29 cellular contexts compared by ENCODE assay signal in genomic region chr5:148166550-148167283, GRCh38. TPM values are rescaled to one million over a fixed set of nuclear protein-coding genes. Genes with fewer than 3 reads are reported as not detected.
A peak's percentile ranks its signal among the peaks of the same experiment; 100 is the strongest.
DNase-seq lines count a peak whose midpoint lies in the region; ATAC-seq and TF ChIP-seq lines count a peak whose summit lies in the region.
"Had no signal": no experiment of that assay in that cellular context is flagged by ENCODE, and none has a peak within 500 bp of the region (broad histone marks: within the 10 kb centered on the region; RNA-seq: fewer than 3 reads in every experiment).

No MANE protein-coding gene starts in this region.

- H3K27me3 ChIP-seq in foreskin keratinocyte, result no peaks in the 10 kb centered on the region
- H3K27me3 ChIP-seq: BLaER1 had no signal

- H3K27ac ChIP-seq in VCaP (0 out of 2 replicates have a peak overlapping the region, but pooled peaks have one; percentile 8), foreskin keratinocyte (no peak overlapping the region)
- H3K27ac ChIP-seq: BLaER1 had no signal

- ATAC-seq in GM21576 (IDR thresholded peaks at IDR 0.05; ENCODE audit: unreplicated experiment) (no peak), foreskin keratinocyte (no peak)
- ATAC-seq: GM12878 had no signal

- H3K4me1 ChIP-seq in foreskin keratinocyte, result no peaks in the 10 kb centered on the region
- H3K4me1 ChIP-seq: BE2C, BLaER1 had no signal

- TF ChIP-seq CTCF in VCaP (conservative IDR thresholded peaks at IDR 0.05), result no peak
- no peak for TF ChIP-seq CTCF in fibroblast of villous mesenchyme (IDR thresholded peaks at IDR 0.05; ENCODE audit: insufficient read depth, low read depth, low read length)
- TF ChIP-seq CTCF in foreskin keratinocyte (conservative IDR thresholded peaks at IDR 0.05), result no peak

- DNase-seq in NCI-H524 (lab: John Stamatoyannopoulos, UW) (peak; percentile 12 to 71), NCI-H524 treated with DMSO at 0.1 percent for 48 hours (lab: John Stamatoyannopoulos, UW) (peak; percentile 10), fibroblast of villous mesenchyme (ENCODE audit: low read depth) (peak; percentile 11), anterior cingulate cortex (lab: John Stamatoyannopoulos, UW) (no peak), foreskin keratinocyte (no peak)
- no peak for DNase-seq in activated CD4-positive, CD25-positive, alpha-beta regulatory T cell treated with anti-CD3 and anti-CD28 coated beads, Interleukin-2, amount 50 U/mL, for 72 hours
- DNase-seq: 8988T; ACHN; BE2C; C1 segment of cervical spinal cord; CD4-positive, alpha-beta memory T cell; CD4-positive, CD25-positive, alpha-beta regulatory T cell; CD8-positive, alpha-beta memory T cell; COR-L47; DMS 273 treated with DMSO at 0.1 percent for 48 hours; DMS153; DMS79; DND-41; EL; GDM1 had no signal

- H3K4me3 ChIP-seq in fibroblast of villous mesenchyme (ENCODE audit: low read depth, low read length), result no peak overlapping the region
- H3K4me3 ChIP-seq: BLaER1, GM12878 had no signal

RNA-seq across cellular contexts. Expression of gene SPINK14, which starts 1.6 kb away (rescaled TPM):
- total RNA-seq in fibroblast of villous mesenchyme, result not detected in 2 replicates
- not detected in 2 replicates for total RNA-seq in foreskin keratinocyte
- polyA plus RNA-seq in foreskin keratinocyte, result not detected in 2 replicates
- total RNA-seq: A673; CD4-positive, alpha-beta memory T cell; CD4-positive, CD25-positive, alpha-beta regulatory T cell; CD8-positive, alpha-beta memory T cell; Daoy; G401; GM12878 had no signal
- polyA plus RNA-seq: AG04450; CD14-positive monocyte; CD4-positive, alpha-beta memory T cell; CD4-positive, CD25-positive, alpha-beta regulatory T cell; CD8-positive, alpha-beta memory T cell; GM12878 had no signal

RNA-seq across cellular contexts. Expression of gene SPINK6, which starts 36.1 kb away (rescaled TPM):
- total RNA-seq in fibroblast of villous mesenchyme (not detected in 2 replicates), foreskin keratinocyte (0.61 and 1.1 TPM in 2 replicates)
- polyA plus RNA-seq in foreskin keratinocyte, result 1.8 and 2.5 TPM in 2 replicates
- total RNA-seq: A673; CD4-positive, alpha-beta memory T cell; CD4-positive, CD25-positive, alpha-beta regulatory T cell; CD8-positive, alpha-beta memory T cell; Daoy; G401; GM12878 had no signal
- polyA plus RNA-seq: AG04450; CD14-positive monocyte; CD4-positive, alpha-beta memory T cell; CD4-positive, CD25-positive, alpha-beta regulatory T cell; CD8-positive, alpha-beta memory T cell; GM12878 had no signal

Comparison
In these comparisons a context has a peak if more than half of its experiments do, and no peak if none do; other contexts are left out.
1. DNase-seq: peak in NCI-H524 (2 of 2), NCI-H524 treated with DMSO at 0.1 percent for 48 hours (single experiment) and fibroblast of villous mesenchyme (single experiment); none in anterior cingulate cortex (0 of 58), foreskin keratinocyte (0 of 2) and activated CD4-positive, CD25-positive, alpha-beta regulatory T cell treated with anti-CD3 and anti-CD28 coated beads, Interleukin-2, amount 50 U/mL, for 72 hours (single experiment).